17 cellular contexts compared by ENCODE assay signal in genomic region chr9:100474950-100475276, GRCh38. TPM values are rescaled to one million over a fixed set of nuclear protein-coding genes. Genes with fewer than 3 reads are reported as not detected.
A peak's percentile ranks its signal among the peaks of the same experiment; 100 is the strongest.
DNase-seq lines count a peak whose midpoint lies in the region; ATAC-seq, FAIRE-seq and TF ChIP-seq lines count a peak whose summit lies in the region.
"Had no signal": no experiment of that assay in that cellular context is flagged by ENCODE, and none has a peak within 500 bp of the region (broad histone marks: within the 10 kb centered on the region; RNA-seq: fewer than 3 reads in every experiment).

No MANE protein-coding gene starts in this region.

- TSS peak; percentile 14 for BruUV-seq in endothelial cell of umbilical vein (replicated peaks; lab: Mats Ljungman, UMichigan)

- H3K27ac ChIP-seq in CD4-positive, alpha-beta T cell (ENCODE audit: low read depth, low read length) = no peak overlapping the region
- H3K27ac ChIP-seq in endothelial cell of umbilical vein (ENCODE audit: insufficient read depth, low read depth, low read length) = no peak overlapping the region
- no peak overlapping the region for H3K27ac ChIP-seq in naive thymus-derived CD4-positive, alpha-beta T cell (ENCODE audit: low read depth, low read length)
- H3K27ac ChIP-seq in left ventricle myocardium inferior (replicated peaks) = no peak overlapping the region
- H3K27ac ChIP-seq: right lobe of liver had no signal

- no peak overlapping the region for H3K27ac Mint-ChIP-seq in CD4-positive, alpha-beta T cell
- H3K27ac Mint-ChIP-seq in neural crest cell (ENCODE audit: unreplicated experiment) = peak overlapping the region; percentile 46
- no peak overlapping the region for H3K27ac Mint-ChIP-seq in naive thymus-derived CD4-positive, alpha-beta T cell
- H3K27ac Mint-ChIP-seq: activated T-helper 2 cell treated with anti-CD3 and anti-CD28 coated beads, Interferon-gamma antibody, Interleukin-2, Interleukin-4, amounts not matched to agents 10 μg/mL and 5 μg/mL and 100 μg/mL, durations not matched to agents 14 hours and 24 hours and 36 hours had no signal

- intact Hi-C loops in CD4-positive, alpha-beta T cell (cut with DNase I, micrococcal nuclease) = no loop called here
- intact Hi-C loops in endothelial cell of umbilical vein (cut with micrococcal nuclease) (loop anchor here (10.0 kb wide), 1 partner anchor 450 kb away; no protein-coding TSS in a partner anchor), left ventricle myocardium inferior (cut with micrococcal nuclease) (no loop called here)
- intact Hi-C loops in naive thymus-derived CD4-positive, alpha-beta T cell (cut with micrococcal nuclease) = no loop called here

- no peaks in the 10 kb centered on the region for H3K9me2 ChIP-seq in Loucy (replicated peaks; ENCODE audit: low read depth, low read length)

- H4K20me1 ChIP-seq in Loucy (ENCODE audit: insufficient read depth, low read length, poor library complexity, severe bottlenecking) (peaks cover 4% of the 10 kb centered on the region), endothelial cell of umbilical vein (replicated peaks; ENCODE audit: control insufficient read depth, extremely low read depth, insufficient read depth, low read length) (no peaks in the 10 kb centered on the region)

- H2AFZ ChIP-seq in Loucy (ENCODE audit: low read length) = no peak overlapping the region
- no peak overlapping the region for H2AFZ ChIP-seq in endothelial cell of umbilical vein (ENCODE audit: low read depth, low read length)

- no peaks in the 10 kb centered on the region for H3K9me3 Mint-ChIP-seq in CD4-positive, alpha-beta T cell
- peaks cover 6% of the 10 kb centered on the region for H3K9me3 Mint-ChIP-seq in neural crest cell
- H3K9me3 Mint-ChIP-seq in naive thymus-derived CD4-positive, alpha-beta T cell = peaks cover 0 to 4% (median 0%) of the 10 kb centered on the region in 11 donors
- H3K9me3 Mint-ChIP-seq: activated T-helper 2 cell treated with anti-CD3 and anti-CD28 coated beads, Interferon-gamma antibody, Interleukin-2, Interleukin-4, amounts not matched to agents 10 μg/mL and 5 μg/mL and 100 μg/mL, durations not matched to agents 14 hours and 24 hours and 36 hours had no signal

- POLR2A ChIA-PET in CD4-positive, alpha-beta T cell (lab: Charles Lee) = no interaction called here
- POLR2A ChIA-PET in endothelial cell of umbilical vein (lab: Charles Lee) = no interaction called here
- POLR2A ChIA-PET in naive thymus-derived CD4-positive, alpha-beta T cell (lab: Charles Lee) = no interaction called here

- H3K4me1 ChIP-seq in Loucy (ENCODE audit: insufficient read depth, low read length, poor library complexity, severe bottlenecking) = peaks cover 23% of the 10 kb centered on the region
- peaks cover 3% of the 10 kb centered on the region for H3K4me1 ChIP-seq in endothelial cell of umbilical vein (ENCODE audit: control insufficient read depth, extremely low read depth, insufficient read depth, low read length)
- H3K4me1 ChIP-seq in naive thymus-derived CD4-positive, alpha-beta T cell (ENCODE audit: control insufficient read depth in 2 of 2, insufficient read depth in 2 of 2, low read length in 2 of 2) = no peaks in the 10 kb centered on the region
- H3K4me1 ChIP-seq in left ventricle myocardium inferior = peaks cover 15% of the 10 kb centered on the region

- H3K27me3 ChIP-seq in CD4-positive, alpha-beta T cell (ENCODE audit: control insufficient read depth, insufficient read depth, low read length) = peaks cover 30% of the 10 kb centered on the region
- H3K27me3 ChIP-seq in Loucy (ENCODE audit: insufficient read depth, low read length, poor library complexity, severe bottlenecking) = no peaks in the 10 kb centered on the region
- no peaks in the 10 kb centered on the region for H3K27me3 ChIP-seq in endothelial cell of umbilical vein (ENCODE audit: control insufficient read depth in 2 of 2, insufficient read depth in 2 of 2, low read length in 2 of 2)
- H3K27me3 ChIP-seq in naive thymus-derived CD4-positive, alpha-beta T cell (ENCODE audit: control insufficient read depth in 2 of 2, insufficient read depth in 2 of 2, low read length in 2 of 2) = no peaks in the 10 kb centered on the region
- H3K27me3 ChIP-seq in left ventricle myocardium inferior (ENCODE audit: low read depth) = peaks cover 11% of the 10 kb centered on the region
- H3K27me3 ChIP-seq: MG63, right lobe of liver had no signal

- no peak for DNase-seq in CD4-positive, alpha-beta T cell
- DNase-seq in endothelial cell of umbilical vein (ENCODE audit: low read depth, low spot score) = no peak
- no peak for DNase-seq in neural crest cell (ENCODE audit: low read depth, low spot score)
- DNase-seq in Ammon's horn (ENCODE audit: low spot score) = no peak
- no peak for DNase-seq in naive thymus-derived CD4-positive, alpha-beta T cell
- DNase-seq in left ventricle myocardium inferior = no peak
- no peak for DNase-seq in NCI-H1105 (lab: John Stamatoyannopoulos, UW)
- DNase-seq: activated CD8-positive, alpha-beta memory T cell treated with anti-CD3 and anti-CD28 coated beads for 24 hours; DMS 273 treated with DMSO at 0.1 percent for 48 hours; MG63; NCI-H1930; right lobe of liver had no signal

- TF ChIP-seq CTCF in CD4-positive, alpha-beta T cell (IDR thresholded peaks at IDR 0.05) = no peak
- TF ChIP-seq CTCF in Loucy (conservative IDR thresholded peaks at IDR 0.05; ENCODE audit: low read length) = no peak
- no peak for TF ChIP-seq CTCF in endothelial cell of umbilical vein (IDR thresholded peaks at IDR 0.05; ENCODE audit: extremely low read depth in 1 of 2, insufficient read depth in 1 of 2, low read depth in 1 of 2, low read length in 2 of 2)
- no peak for TF ChIP-seq CTCF in neural crest cell (conservative IDR thresholded peaks at IDR 0.05)
- no peak for TF ChIP-seq CTCF in left ventricle myocardium inferior (IDR thresholded peaks at IDR 0.05; ENCODE audit: borderline replicate concordance)

- peaks cover 6% of the 10 kb centered on the region for H3K4me1 Mint-ChIP-seq in CD4-positive, alpha-beta T cell (ENCODE audit: low read depth)
- peaks cover 42% of the 10 kb centered on the region for H3K4me1 Mint-ChIP-seq in neural crest cell
- peaks cover 0 to 12% (median 6%) of the 10 kb centered on the region in 7 donors for H3K4me1 Mint-ChIP-seq in naive thymus-derived CD4-positive, alpha-beta T cell

- H3K9ac ChIP-seq in Loucy (ENCODE audit: low read depth, low read length, poor library complexity, severe bottlenecking) (peak overlapping the region; percentile 77), endothelial cell of umbilical vein (replicated peaks; ENCODE audit: extremely low read depth, insufficient read depth, low read length) (no peak overlapping the region)

- no peak for FAIRE-seq in endothelial cell of umbilical vein (lab: Jason Lieb, UNC)
- FAIRE-seq: frontal cortex had no signal

- H3K4me3 ChIP-seq in Loucy (ENCODE audit: low read length, poor library complexity, severe bottlenecking) = peak overlapping the region; percentile 91
- no peak overlapping the region for H3K4me3 ChIP-seq in endothelial cell of umbilical vein (replicated peaks in 1 of 3; ENCODE audit: insufficient read depth in 1 of 3, low read depth in 1 of 3, low read length in 3 of 3)
- H3K4me3 ChIP-seq in naive thymus-derived CD4-positive, alpha-beta T cell (ENCODE audit: low read length) = no peak overlapping the region
- no peak overlapping the region for H3K4me3 ChIP-seq in left ventricle myocardium inferior
- H3K4me3 ChIP-seq: lung, MG63, right lobe of liver had no signal

- no peaks in the 10 kb centered on the region; the same call in 1 of the 2 replicates for H3F3A ChIP-seq in Loucy (ENCODE audit: low read depth)

- H3K79me2 ChIP-seq in Loucy (ENCODE audit: insufficient read depth, low read length) (peaks cover 14% of the 10 kb centered on the region; the same call in 1 of the 2 replicates), endothelial cell of umbilical vein (ENCODE audit: control insufficient read depth, insufficient read depth, low read length) (no peaks in the 10 kb centered on the region)

- H3K4me3 Mint-ChIP-seq in CD4-positive, alpha-beta T cell = peak overlapping the region; percentile 56
- H3K4me3 Mint-ChIP-seq in neural crest cell = peak overlapping the region; percentile 91
- peak overlapping the region in 4 of 10 donors; percentile 3 to 77 (median 64) for H3K4me3 Mint-ChIP-seq in naive thymus-derived CD4-positive, alpha-beta T cell

- H3K36me3 Mint-ChIP-seq in CD4-positive, alpha-beta T cell (ENCODE audit: low read depth) = no peaks in the 10 kb centered on the region
- peaks cover 16% of the 10 kb centered on the region for H3K36me3 Mint-ChIP-seq in neural crest cell (ENCODE audit: low read depth)
- peaks cover 0 to 7% (median 0%) of the 10 kb centered on the region in 5 donors for H3K36me3 Mint-ChIP-seq in naive thymus-derived CD4-positive, alpha-beta T cell

- ATAC-seq in CD4-positive, alpha-beta T cell (ENCODE audit: poor library complexity) = no peak
- ATAC-seq in naive thymus-derived CD4-positive, alpha-beta T cell = no peak
- ATAC-seq: Panc1 had no signal

- H3K36me3 ChIP-seq in Loucy (ENCODE audit: insufficient read depth, low read length) (no peaks in the 10 kb centered on the region), endothelial cell of umbilical vein (ENCODE audit: control insufficient read depth in 2 of 2, extremely low read depth in 1 of 2, insufficient read depth in 2 of 2, low read length in 2 of 2) (no peaks in the 10 kb centered on the region), left ventricle myocardium inferior (no peaks in the 10 kb centered on the region)
- H3K36me3 ChIP-seq in naive thymus-derived CD4-positive, alpha-beta T cell (ENCODE audit: control insufficient read depth in 2 of 3, insufficient read depth in 3 of 3, low read length in 3 of 3) = no peaks in the 10 kb centered on the region
- H3K36me3 ChIP-seq: MG63, right lobe of liver had no signal

- CTCF ChIA-PET in CD4-positive, alpha-beta T cell (lab: Charles Lee) = no interaction called here
- CTCF ChIA-PET in endothelial cell of umbilical vein (lab: Charles Lee) = interaction anchor here (0.8 kb wide), 1 partner anchor 29 kb away, joined by 3 read pairs; no protein-coding TSS in a partner anchor
- CTCF ChIA-PET in naive thymus-derived CD4-positive, alpha-beta T cell (lab: Charles Lee) = no interaction called here

- no peaks in the 10 kb centered on the region for H3K9me3 ChIP-seq in CD4-positive, alpha-beta T cell (ENCODE audit: control insufficient read depth, low read length)
- H3K9me3 ChIP-seq in Loucy (ENCODE audit: insufficient read depth, low read depth, low read length) (no peaks in the 10 kb centered on the region), endothelial cell of umbilical vein (replicated peaks; ENCODE audit: control insufficient read depth, insufficient read depth, low read length) (no peaks in the 10 kb centered on the region), left ventricle myocardium inferior (replicated peaks) (no peaks in the 10 kb centered on the region)
- no peaks in the 10 kb centered on the region for H3K9me3 ChIP-seq in naive thymus-derived CD4-positive, alpha-beta T cell (ENCODE audit: control insufficient read depth in 2 of 3, low read length in 3 of 3)
- H3K9me3 ChIP-seq: MG63, right lobe of liver had no signal

- dilution Hi-C loops in endothelial cell of umbilical vein (cut with MboI; ENCODE audit: extremely low pct_ligation_motif_present, low sequenced_read_pairs) = no loop called here

- H3K4me2 ChIP-seq in Loucy (ENCODE audit: low read depth, low read length, poor library complexity, severe bottlenecking) = peak overlapping the region; percentile 81
- H3K4me2 ChIP-seq in endothelial cell of umbilical vein (ENCODE audit: insufficient read depth, low read length) = no peak overlapping the region

- TF ChIP-seq POLR2A in endothelial cell of umbilical vein (IDR thresholded peaks at IDR 0.05; ENCODE audit: low read depth, low read length) = no peak

- H3K27me3 Mint-ChIP-seq in CD4-positive, alpha-beta T cell = peaks cover 69% of the 10 kb centered on the region
- H3K27me3 Mint-ChIP-seq in neural crest cell (ENCODE audit: low read depth) = no peaks in the 10 kb centered on the region
- peaks cover 42 to 55% (median 46%) of the 10 kb centered on the region in 5 donors for H3K27me3 Mint-ChIP-seq in naive thymus-derived CD4-positive, alpha-beta T cell

- H3K9me1 ChIP-seq in endothelial cell of umbilical vein (replicated peaks; ENCODE audit: control insufficient read depth, extremely low read depth, insufficient read depth, low read length) = no peaks in the 10 kb centered on the region

RNA-seq across cellular contexts. Expression of gene TMEFF1, which starts 2.0 kb away (rescaled TPM):
- not detected for total RNA-seq in CD4-positive, alpha-beta T cell
- 9.8 and 14.6 TPM in 2 replicates for total RNA-seq in endothelial cell of umbilical vein
- 3.0 and 3.2 TPM in 2 replicates for polyA plus RNA-seq in endothelial cell of umbilical vein
- polyA plus RNA-seq in endothelial cell of umbilical vein (2011; cell fraction: cytosol; rRNA removed) = 1.4 and 1.6 TPM in 2 replicates
- polyA plus RNA-seq in endothelial cell of umbilical vein (2011; cell fraction: nucleus; rRNA removed) = 0.84 and 1.5 TPM in 2 replicates
- polyA plus RNA-seq in endothelial cell of umbilical vein (2012) = 2.0 and 5.8 TPM in 2 replicates
- polyA minus RNA-seq in endothelial cell of umbilical vein = 1.5 and 2.2 TPM in 2 replicates
- 0.31 TPM for polyA minus RNA-seq in endothelial cell of umbilical vein (2011; cell fraction: cytosol; rRNA and poly(A)+ RNA removed)
- polyA minus RNA-seq in endothelial cell of umbilical vein (2011; cell fraction: nucleus; rRNA and poly(A)+ RNA removed) = 1.3 and 3.4 TPM in 2 replicates
- total RNA-seq in neural crest cell = 43.1 and 47.9 TPM in 2 replicates
- under 1 TPM in 2 of 5 experiments, not detected in 3; 0.27 to 0.56 TPM for total RNA-seq in naive thymus-derived CD4-positive, alpha-beta T cell
- not detected for polyA plus RNA-seq in naive thymus-derived CD4-positive, alpha-beta T cell
- not detected for total RNA-seq in left ventricle myocardium inferior

RNA-seq across cellular contexts. Expression of gene MSANTD3, which starts 48.0 kb away (rescaled TPM):
- 1 to 10 TPM; 8.8 to 9.6 TPM for total RNA-seq in CD4-positive, alpha-beta T cell
- total RNA-seq in endothelial cell of umbilical vein (82.7 and 88.5 TPM in 2 replicates), neural crest cell (44.6 and 50.1 TPM in 2 replicates), left ventricle myocardium inferior (19.8 TPM)
- polyA plus RNA-seq in endothelial cell of umbilical vein = 21.8 and 31.3 TPM in 2 replicates
- polyA plus RNA-seq in endothelial cell of umbilical vein (2011; cell fraction: cytosol; rRNA removed) = 44.4 and 50.1 TPM in 2 replicates
- 30.5 and 43.8 TPM in 2 replicates for polyA plus RNA-seq in endothelial cell of umbilical vein (2011; cell fraction: nucleus; rRNA removed)
- polyA plus RNA-seq in endothelial cell of umbilical vein (2012) = 68.1 and 84.6 TPM in 2 replicates
- 24.5 and 29.6 TPM in 2 replicates for polyA minus RNA-seq in endothelial cell of umbilical vein
- polyA minus RNA-seq in endothelial cell of umbilical vein (2011; cell fraction: cytosol; rRNA and poly(A)+ RNA removed) = 11.9 TPM
- polyA minus RNA-seq in endothelial cell of umbilical vein (2011; cell fraction: nucleus; rRNA and poly(A)+ RNA removed) = 16.8 and 22.3 TPM in 2 replicates
- total RNA-seq in naive thymus-derived CD4-positive, alpha-beta T cell = 10 to 100 TPM in 3 of 5 experiments, 1 to 10 TPM in 2; 6.8 to 13.4 (median 12.0) TPM
- polyA plus RNA-seq in naive thymus-derived CD4-positive, alpha-beta T cell = 1 to 10 TPM; 3.5 to 4.1 TPM
